ENCODE assay signal across 21 cellular contexts in the genomic region with DNA sequence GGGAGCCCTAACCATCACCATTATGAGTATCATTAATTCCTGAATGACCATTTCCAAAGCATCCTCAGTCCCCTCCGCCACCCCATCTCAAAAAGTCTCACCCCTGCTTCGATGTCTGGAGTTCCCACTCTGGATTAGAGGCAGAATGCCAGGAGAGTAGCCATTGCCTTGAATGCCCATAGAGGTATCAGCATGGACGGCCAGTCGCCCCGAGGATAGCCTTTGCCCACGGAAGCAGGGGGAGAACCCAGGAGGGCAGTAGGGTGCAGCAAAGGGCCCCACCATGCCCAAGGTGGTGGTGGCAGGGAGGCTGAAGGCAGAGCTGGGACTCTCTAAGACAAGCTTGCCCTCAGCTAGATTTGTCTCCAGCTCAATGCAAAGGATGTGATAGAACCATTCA.
DNase-seq lines count a peak whose midpoint lies in the region; ATAC-seq, FAIRE-seq and TF ChIP-seq lines count a peak whose summit lies in the region.
"Had no signal": no experiment of that assay in that cellular context is flagged by ENCODE, and none has a peak within 500 bp of the region (broad histone marks: within the 10 kb centered on the region; RNA-seq: fewer than 3 reads in every experiment).

No MANE protein-coding gene starts in this region.

- H3K4me3 ChIP-seq in brain microvascular endothelial cell (ENCODE audit: low read depth, low read length) (peak overlapping the region; percentile 26), stomach smooth muscle (ENCODE audit: low read length in 2 of 2) (no peak overlapping the region)
- H3K4me3 ChIP-seq: SJSA1 had no signal

- TF ChIP-seq CTCF in brain microvascular endothelial cell (IDR thresholded peaks at IDR 0.05; ENCODE audit: low read depth, low read length, missing control alignments), result no peak
- TF ChIP-seq CTCF in mesothelial cell of epicardium (IDR thresholded peaks at IDR 0.05; ENCODE audit: unreplicated experiment), result no peak
- TF ChIP-seq CTCF in GM20000 (IDR thresholded peaks at IDR 0.05; ENCODE audit: extremely low read depth, missing control alignments), result no peak

- H3K9ac ChIP-seq in stomach smooth muscle (ENCODE audit: low read length in 2 of 2), result no peak overlapping the region

- ATAC-seq in HG02763 (IDR thresholded peaks at IDR 0.05; ENCODE audit: unreplicated experiment), result no peak
- ATAC-seq in GM21423 (IDR thresholded peaks at IDR 0.05; ENCODE audit: unreplicated experiment), result no peak

- no peaks in the 10 kb centered on the region for H3K27me3 Mint-ChIP-seq in mesothelial cell of epicardium (ENCODE audit: low read depth)

- H3K4me1 ChIP-seq in stomach smooth muscle (ENCODE audit: control insufficient read depth, insufficient read depth, low read length), result peaks cover 92% of the 10 kb centered on the region

- no peaks in the 10 kb centered on the region for H3K9me3 ChIP-seq in stomach smooth muscle (ENCODE audit: control insufficient read depth in 2 of 2, low read length in 2 of 2)

- peak overlapping the region; percentile 30 for H3K27ac Mint-ChIP-seq in mesothelial cell of epicardium
- H3K27ac Mint-ChIP-seq: progenitor cell of endocrine pancreas had no signal

- H3K27ac ChIP-seq in brain microvascular endothelial cell, result no peak overlapping the region
- peak overlapping the region; percentile 73 for H3K27ac ChIP-seq in stomach smooth muscle (ENCODE audit: low read length)
- H3K27ac ChIP-seq: SJSA1 had no signal

- no peaks in the 10 kb centered on the region for H3K27me3 ChIP-seq in brain microvascular endothelial cell (replicated peaks)
- no peaks in the 10 kb centered on the region for H3K27me3 ChIP-seq in stomach smooth muscle (ENCODE audit: control insufficient read depth in 1 of 2, insufficient read depth in 2 of 2, low read length in 2 of 2)
- H3K27me3 ChIP-seq: SJSA1 had no signal

- no peak for DNase-seq in HTR-8/SVneo (ENCODE audit: insufficient read length, low spot score)
- DNase-seq in brain microvascular endothelial cell, result no peak
- DNase-seq in mesothelial cell of epicardium (ENCODE audit: low spot score in 2 of 2, unreplicated experiment in 2 of 2), result no peak
- no peak for DNase-seq in GM20000 (ENCODE audit: low spot score)
- DNase-seq in COLO829 (ENCODE audit: low spot score), result no peak
- DNase-seq: activated CD4-positive, alpha-beta T cell treated with anti-CD3 and anti-CD28 coated beads for 4 hours; activated CD8-positive, alpha-beta memory T cell treated with anti-CD3 and anti-CD28 coated beads, Interleukin-2, amount 50 U/mL, for 4 hours; activated naive CD4-positive, alpha-beta T cell; naive B cell; NCI-H187; NCI-H446 treated with DMSO at 0.1 percent for 48 hours; T1000 had no signal

- peaks cover 27% of the 10 kb centered on the region for H3K4me1 Mint-ChIP-seq in mesothelial cell of epicardium

- H3K36me3 ChIP-seq in brain microvascular endothelial cell (replicated peaks) (peaks cover 25% of the 10 kb centered on the region), stomach smooth muscle (ENCODE audit: control insufficient read depth in 2 of 2, insufficient read depth in 2 of 2, low read length in 2 of 2) (peaks cover 69% of the 10 kb centered on the region in 2 donors)

- no peaks in the 10 kb centered on the region for H3K9me3 Mint-ChIP-seq in mesothelial cell of epicardium

- H3K36me3 Mint-ChIP-seq in mesothelial cell of epicardium, result peaks cover 23% of the 10 kb centered on the region
- H3K36me3 Mint-ChIP-seq: naive B cell had no signal

- FAIRE-seq in HTR-8/SVneo (lab: Jason Lieb, UNC), result peak; percentile 67
- FAIRE-seq: G401.6, GM12891, H54 had no signal

- H3K4me3 Mint-ChIP-seq in mesothelial cell of epicardium, result no peak overlapping the region
- H3K4me3 Mint-ChIP-seq: brain, naive B cell had no signal

- in situ Hi-C loops in brain microvascular endothelial cell (cut with HindIII; ENCODE audit: low pct_ligation_motif_present, low sequenced_read_pairs), result no loop called here
